In the genomic region with DNA sequence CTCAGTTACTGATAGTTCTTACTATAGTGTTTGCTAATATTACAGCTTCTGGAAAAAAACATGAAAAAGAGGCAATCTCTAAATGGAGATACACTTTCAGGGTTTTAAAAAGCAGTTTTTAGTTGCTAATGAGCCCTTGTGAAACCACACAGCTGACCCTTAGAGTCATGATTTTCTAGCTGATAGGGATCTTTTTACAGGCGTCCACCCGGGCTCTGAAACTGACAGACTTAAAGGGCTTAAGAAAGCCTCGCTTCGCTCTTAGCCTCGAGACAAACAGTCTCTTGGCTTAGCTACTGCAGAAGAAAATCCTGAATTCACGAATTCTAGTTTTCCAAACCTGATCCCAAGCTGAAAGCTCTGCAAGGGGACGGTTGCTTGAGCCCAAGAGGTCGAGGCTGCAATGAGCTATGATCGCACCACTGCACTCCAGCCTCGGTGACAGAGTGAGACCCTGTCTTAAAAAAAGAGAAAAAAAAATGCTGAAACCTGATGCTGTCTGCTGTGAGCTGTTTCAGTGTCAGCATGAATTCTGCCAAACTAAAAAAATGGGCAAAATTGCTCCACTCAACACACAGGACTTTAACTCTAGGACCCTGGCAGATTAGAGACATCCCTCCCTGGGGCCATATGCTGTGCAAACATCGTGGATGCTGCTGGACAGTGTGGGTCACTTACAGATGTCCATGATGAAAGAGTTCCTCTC, we compare ENCODE assay signal across 14 cellular contexts. TPM values are rescaled to one million over a fixed set of nuclear protein-coding genes. Genes with fewer than 3 reads are reported as not detected.
DNase-seq lines count a peak whose midpoint lies in the region; ATAC-seq and TF ChIP-seq lines count a peak whose summit lies in the region.
"Had no signal": no experiment of that assay in that cellular context is flagged by ENCODE, and none has a peak within 500 bp of the region (broad histone marks: within the 10 kb centered on the region; RNA-seq: fewer than 3 reads in every experiment).

No MANE protein-coding gene starts in this region.

- H3K27me3 ChIP-seq in hepatocyte (no peaks in the 10 kb centered on the region), skeletal muscle tissue (ENCODE audit: control insufficient read depth in 3 of 3, insufficient read depth in 3 of 3, low read length in 3 of 3) (no peaks in the 10 kb centered on the region), BE2C (no peaks in the 10 kb centered on the region)

- H3K9me2 ChIP-seq in hepatocyte (replicated peaks; ENCODE audit: insufficient read depth) = no peaks in the 10 kb centered on the region

- WGBS in hepatocyte (ENCODE audit: low lambda C conversion rate, missing lambda C conversion rate) = 7% methylated on average over 11 of the region's 11 CpGs

- H3K9ac ChIP-seq in skeletal muscle tissue (ENCODE audit: low read depth in 1 of 3, low read length in 3 of 3) = peak overlapping the region; percentile 3 to 72 (median 57)

- TF ChIP-seq CTCF in hepatocyte (IDR thresholded peaks at IDR 0.05; ENCODE audit: poor library complexity) = no peak
- TF ChIP-seq CTCF in BE2C (IDR thresholded peaks at IDR 0.05; ENCODE audit: low read depth, low read length) = no peak

- H2AFZ ChIP-seq in hepatocyte = peak overlapping the region; percentile 15

- H3K27ac ChIP-seq in hepatocyte (peak overlapping the region; percentile 65), skeletal muscle tissue (ENCODE audit: low read depth, low read length) (peak overlapping the region; percentile 23)
- H3K27ac ChIP-seq: A549, RWPE1 had no signal

- ATAC-seq in SK-N-SH treated with all-trans-retinoic acid at 6 μM for 48 hours = peak; percentile 35
- ATAC-seq: A549 had no signal

- H3K4me1 ChIP-seq in hepatocyte (ENCODE audit: insufficient read depth) (peaks cover 33% of the 10 kb centered on the region), skeletal muscle tissue (ENCODE audit: control insufficient read depth in 3 of 3, insufficient read depth in 3 of 3, low read length in 3 of 3) (peaks cover 31 to 40% (median 38%) of the 10 kb centered on the region in 3 donors), BE2C (peaks cover 6% of the 10 kb centered on the region; the same call in 1 of the 2 replicates)

- H4K20me1 ChIP-seq in hepatocyte (ENCODE audit: insufficient read depth, poor library complexity, severe bottlenecking) = no peaks in the 10 kb centered on the region

- no peaks in the 10 kb centered on the region for H3K9me3 ChIP-seq in hepatocyte (ENCODE audit: low read depth)
- no peaks in the 10 kb centered on the region for H3K9me3 ChIP-seq in skeletal muscle tissue (ENCODE audit: control insufficient read depth in 3 of 3, low read length in 3 of 3)
- no peaks in the 10 kb centered on the region for H3K9me3 ChIP-seq in BE2C
- H3K9me3 ChIP-seq: A549 had no signal

- peak overlapping the region; percentile 71 for H3K4me2 ChIP-seq in hepatocyte
- H3K4me2 ChIP-seq: A549 had no signal

- no peaks in the 10 kb centered on the region for H3K36me3 ChIP-seq in hepatocyte (replicated peaks; ENCODE audit: insufficient read depth, low read depth)
- no peaks in the 10 kb centered on the region for H3K36me3 ChIP-seq in skeletal muscle tissue (ENCODE audit: control insufficient read depth in 3 of 3, insufficient read depth in 3 of 3, low read length in 3 of 3)
- H3K36me3 ChIP-seq in BE2C = no peaks in the 10 kb centered on the region

- DNase-seq in NCI-H2107 treated with DMSO at 0.1 percent for 48 hours (lab: John Stamatoyannopoulos, UW; ENCODE audit: unreplicated experiment) (peak; percentile 14), NCI-H2107 (lab: John Stamatoyannopoulos, UW) (no peak), hepatocyte (ENCODE audit: low spot score) (peak; percentile 52), BE2C (no peak), SK-N-DZ (ENCODE audit: low spot score) (no peak), cerebellar nuclear complex (lab: John Stamatoyannopoulos, UW) (no peak)
- DNase-seq: activated gamma-delta T cell treated with Interleukin-2 at 50 U/mL for 16 hours, GF-D8, naive B cell, NCI-H1417 had no signal

- no peaks in the 10 kb centered on the region for H3K79me2 ChIP-seq in hepatocyte

- no peak overlapping the region for H3K4me3 ChIP-seq in hepatocyte
- peak overlapping the region in 1 of 3 donors; percentile 29 for H3K4me3 ChIP-seq in skeletal muscle tissue (ENCODE audit: low read length in 3 of 3)
- H3K4me3 ChIP-seq in BE2C (ENCODE audit: low read depth, low read length) = no peak overlapping the region
- H3K4me3 ChIP-seq: A549 had no signal

TF ChIP-seq in SK-N-SH treated with all-trans-retinoic acid at 6 μM for 48 hours, 23 proteins besides CTCF, POLR2A, EP300 and RAD21 (continues in another document):
- TF ChIP-seq TCF4 (CRISPR knock-in tag; IDR thresholded peaks at IDR 0.05; ENCODE audit: borderline replicate concordance) (no peak), OSR1 (CRISPR knock-in tag; IDR thresholded peaks at IDR 0.05) (no peak), ZNF70 (CRISPR knock-in tag; IDR thresholded peaks at IDR 0.05) (no peak), SNAI2 (CRISPR knock-in tag; IDR thresholded peaks at IDR 0.05) (no peak), ZFP30 (CRISPR knock-in tag; IDR thresholded peaks at IDR 0.05) (no peak), ARNTL (CRISPR knock-in tag; IDR thresholded peaks at IDR 0.05; ENCODE audit: borderline replicate concordance, low read depth) (no peak), TOX (CRISPR knock-in tag; IDR thresholded peaks at IDR 0.05; ENCODE audit: borderline replicate concordance) (no peak), GLIS3 (CRISPR knock-in tag; IDR thresholded peaks at IDR 0.05) (no peak), ZNF8 (CRISPR knock-in tag; IDR thresholded peaks at IDR 0.05) (no peak), ISL1 (CRISPR knock-in tag; IDR thresholded peaks at IDR 0.05) (no peak), RARB (CRISPR knock-in tag; IDR thresholded peaks at IDR 0.05) (no peak), ZFP3 (CRISPR knock-in tag; IDR thresholded peaks at IDR 0.05) (no peak), ZC3H10 (CRISPR knock-in tag; IDR thresholded peaks at IDR 0.05) (no peak), CSDC2 (CRISPR knock-in tag; IDR thresholded peaks at IDR 0.05) (no peak)
- TF ChIP-seq, protein P1, sequence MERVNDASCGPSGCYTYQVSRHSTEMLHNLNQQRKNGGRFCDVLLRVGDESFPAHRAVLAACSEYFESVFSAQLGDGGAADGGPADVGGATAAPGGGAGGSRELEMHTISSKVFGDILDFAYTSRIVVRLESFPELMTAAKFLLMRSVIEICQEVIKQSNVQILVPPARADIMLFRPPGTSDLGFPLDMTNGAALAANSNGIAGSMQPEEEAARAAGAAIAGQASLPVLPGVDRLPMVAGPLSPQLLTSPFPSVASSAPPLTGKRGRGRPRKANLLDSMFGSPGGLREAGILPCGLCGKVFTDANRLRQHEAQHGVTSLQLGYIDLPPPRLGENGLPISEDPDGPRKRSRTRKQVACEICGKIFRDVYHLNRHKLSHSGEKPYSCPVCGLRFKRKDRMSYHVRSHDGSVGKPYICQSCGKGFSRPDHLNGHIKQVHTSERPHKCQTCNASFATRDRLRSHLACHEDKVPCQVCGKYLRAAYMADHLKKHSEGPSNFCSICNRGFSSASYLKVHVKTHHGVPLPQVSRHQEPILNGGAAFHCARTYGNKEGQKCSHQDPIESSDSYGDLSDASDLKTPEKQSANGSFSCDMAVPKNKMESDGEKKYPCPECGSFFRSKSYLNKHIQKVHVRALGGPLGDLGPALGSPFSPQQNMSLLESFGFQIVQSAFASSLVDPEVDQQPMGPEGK (CRISPR knock-in tag; IDR thresholded peaks at IDR 0.05; ENCODE audit: borderline replicate concordance) = no peak

RNA-seq across cellular contexts. Expression of gene HPD, which starts 3.0 kb away (rescaled TPM):
- 35.8 and 39.2 TPM in 2 replicates for total RNA-seq in hepatocyte
- 9.2 and 20.9 TPM in 2 replicates for polyA plus RNA-seq in hepatocyte
- not detected for total RNA-seq in skeletal muscle tissue
- polyA plus RNA-seq in BE2C (2012; ENCODE audit: insufficient read depth, insufficient read length, low read depth) = not detected
- polyA plus RNA-seq in SK-N-DZ (2014; cell fraction: cytosol; rRNA removed) = not detected in 2 replicates
- not detected in 2 replicates for polyA plus RNA-seq in SK-N-DZ (2014; cell fraction: nucleus; rRNA removed)

RNA-seq across cellular contexts. Expression of gene PSMD9, which starts 26.9 kb away (rescaled TPM):
- total RNA-seq in hepatocyte (61.4 and 106 TPM in 2 replicates), skeletal muscle tissue (13.0 TPM)
- polyA plus RNA-seq in hepatocyte = 105 and 114 TPM in 2 replicates
- polyA plus RNA-seq in BE2C (2012; ENCODE audit: insufficient read depth, insufficient read length, low read depth) = 147 TPM
- 84.3 and 105 TPM in 2 replicates for polyA plus RNA-seq in SK-N-DZ (2014; cell fraction: cytosol; rRNA removed)
- polyA plus RNA-seq in SK-N-DZ (2014; cell fraction: nucleus; rRNA removed) = 73.4 and 78.1 TPM in 2 replicates

RNA-seq across cellular contexts. Expression of gene CFAP251, which starts 56.7 kb away (rescaled TPM):
- 1.6 and 3.7 TPM in 2 replicates for total RNA-seq in hepatocyte
- polyA plus RNA-seq in hepatocyte = 3.0 and 8.5 TPM in 2 replicates
- total RNA-seq in skeletal muscle tissue = 2.6 TPM
- polyA plus RNA-seq in BE2C (2012; ENCODE audit: insufficient read depth, insufficient read length, low read depth) = 0.88 TPM
- polyA plus RNA-seq in SK-N-DZ (2014; cell fraction: cytosol; rRNA removed) = 0.24 TPM in 1 of 2 replicates, not detected in the other
- 0.28 and 0.81 TPM in 2 replicates for polyA plus RNA-seq in SK-N-DZ (2014; cell fraction: nucleus; rRNA removed)

RNA-seq across cellular contexts. Expression of gene SETD1B, which starts 57.9 kb away (rescaled TPM):
- total RNA-seq in hepatocyte (2.7 and 3.8 TPM in 2 replicates), skeletal muscle tissue (2.1 TPM)
- polyA plus RNA-seq in hepatocyte = 2.5 and 2.7 TPM in 2 replicates
- polyA plus RNA-seq in BE2C (2012; ENCODE audit: insufficient read depth, insufficient read length, low read depth) = 31.1 TPM
- 3.3 and 4.6 TPM in 2 replicates for polyA plus RNA-seq in SK-N-DZ (2014; cell fraction: cytosol; rRNA removed)
- polyA plus RNA-seq in SK-N-DZ (2014; cell fraction: nucleus; rRNA removed) = 3.4 and 6.6 TPM in 2 replicates

Comparison
In these comparisons a context has a peak if more than half of its experiments do, and no peak if none do; other contexts are left out.
1. DNase-seq: peak in NCI-H2107 treated with DMSO at 0.1 percent for 48 hours (single experiment) and hepatocyte (single experiment); none in NCI-H2107 (single experiment), BE2C (single experiment), SK-N-DZ (single experiment) and cerebellar nuclear complex (0 of 2).
2. RNA of gene HPD, which starts 3.0 kb away (total RNA-seq): 35.8 to 39.2 TPM in hepatocyte; not detected in skeletal muscle tissue (single experiment); every median in the first group is over 10 times any median in the second.